ENCODE assay signal across 32 cellular contexts in the genomic region with DNA sequence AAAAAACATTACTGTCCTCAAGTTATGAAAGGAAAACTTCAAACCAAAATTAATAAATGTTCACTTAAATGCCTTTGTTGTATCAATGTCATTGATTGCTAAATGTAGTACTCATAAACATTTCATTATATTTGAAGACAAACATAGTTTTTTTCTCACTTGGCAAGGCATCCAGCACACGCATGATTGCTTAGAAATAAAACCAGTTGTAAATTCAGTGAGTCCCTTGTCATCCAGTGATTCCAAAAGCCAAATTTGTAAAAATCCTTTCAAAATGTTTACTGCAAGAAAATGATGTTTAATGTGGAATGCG. TPM values are rescaled to one million over a fixed set of nuclear protein-coding genes. Genes with fewer than 3 reads are reported as not detected.
"Had no signal": no experiment of that assay in that cellular context is flagged by ENCODE, and none has a peak within 500 bp of the region (broad histone marks: within the 10 kb centered on the region; RNA-seq: fewer than 3 reads in every experiment).

No MANE protein-coding gene starts in this region.

- H3K27me3 ChIP-seq: colonic mucosa, gastrocnemius medialis had no signal

- H3K4me3 ChIP-seq: colonic mucosa, esophagus squamous epithelium, gastrocnemius medialis, heart right ventricle, left lung, lower lobe of right lung, mucosa of descending colon had no signal

- H3K9me3 ChIP-seq: colonic mucosa, esophagus squamous epithelium, gastrocnemius medialis, heart right ventricle, left lung, lower lobe of right lung, mucosa of descending colon had no signal

- H3K27ac ChIP-seq: colonic mucosa, epithelial cell of prostate, esophagus squamous epithelium, gastrocnemius medialis, heart right ventricle, left lung, lower lobe of right lung had no signal

- H3K36me3 ChIP-seq: colonic mucosa, esophagus squamous epithelium, gastrocnemius medialis, heart right ventricle, left lung, lower lobe of right lung had no signal

- H3K4me1 ChIP-seq: colonic mucosa, gastrocnemius medialis, left lung had no signal

- ATAC-seq: effector memory CD8-positive, alpha-beta T cell; esophagus mucosa; gastrocnemius medialis; heart right ventricle; left cardiac atrium; left lung; left ventricle myocardium superior; lower lobe of right lung had no signal

- DNase-seq: colonic mucosa; cortex of kidney; effector CD8-positive, alpha-beta T cell; effector memory CD8-positive, alpha-beta T cell; endodermal cell; erythroblast; esophagus squamous epithelium; foreskin fibroblast; foreskin melanocyte; gastrocnemius medialis; glutamatergic neuron; head of caudate nucleus; heart right ventricle; hippocampal formation; left cardiac atrium; left lung; left ventricle myocardium superior; lower lobe of right lung; mesenchymal stem cell; naive B cell had no signal

RNA-seq across cellular contexts. Expression of a gene that starts 6.2 kb away (rescaled TPM):
- total RNA-seq: left ventricle myocardium superior, lung microvascular endothelial cell had no signal

RNA-seq across cellular contexts. Expression of a gene that starts 8.3 kb away (rescaled TPM):
- total RNA-seq: colonic mucosa, dermis microvascular lymphatic vessel endothelial cell, endodermal cell, esophagus mucosa, esophagus squamous epithelium, gastrocnemius medialis, glomerular endothelial cell, heart right ventricle, kidney epithelial cell, left cardiac atrium, left ventricle myocardium superior, lower leg skin, lower lobe of right lung, lung microvascular endothelial cell, mesenteric fat pad, mesothelial cell of epicardium, mucosa of descending colon, myocyte had no signal
- polyA plus RNA-seq: heart right ventricle, keratinocyte had no signal

RNA-seq across cellular contexts. Expression of a gene that starts 28.7 kb away (rescaled TPM):
- total RNA-seq: colonic mucosa, dermis microvascular lymphatic vessel endothelial cell, endodermal cell, esophagus squamous epithelium, gastrocnemius medialis, glomerular endothelial cell, heart right ventricle, kidney epithelial cell, left cardiac atrium, left lung, left ventricle myocardium superior, lower leg skin, lung microvascular endothelial cell, mesenteric fat pad, mesothelial cell of epicardium, mucosa of descending colon, myocyte had no signal
- polyA plus RNA-seq: heart right ventricle, keratinocyte had no signal
